ENCODE assay signal across 1 cellular context in the genomic region with DNA sequence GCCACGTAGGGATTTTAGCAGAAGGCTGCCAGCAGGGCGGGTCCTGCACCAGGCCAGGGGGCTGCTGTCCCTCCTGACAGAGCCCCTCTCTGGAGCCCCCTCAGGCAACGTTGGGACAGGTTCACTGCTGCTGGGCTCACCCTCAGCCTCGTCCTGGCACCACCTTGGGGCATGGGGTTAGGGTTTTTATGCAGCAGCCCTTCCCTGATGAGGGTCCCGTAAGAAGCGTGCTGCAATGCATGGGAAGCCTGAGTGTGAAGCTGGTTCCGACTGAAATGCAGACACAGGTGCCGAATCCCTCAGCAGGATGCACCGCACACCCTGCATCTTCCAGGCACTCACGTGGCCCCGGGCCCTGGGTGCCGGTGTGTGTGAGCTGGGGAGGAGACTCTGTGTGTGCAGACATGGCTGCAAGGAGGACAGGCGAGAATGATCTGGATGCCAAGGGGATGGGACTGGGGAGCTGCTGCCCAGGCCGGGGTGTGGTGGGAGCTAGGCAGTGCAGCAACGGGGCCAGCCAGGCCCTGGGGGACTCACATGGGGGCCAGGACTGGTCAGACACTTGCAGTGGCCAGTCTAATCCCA.
TF ChIP-seq lines count a peak whose summit lies in the region.

No MANE protein-coding gene starts in this region.

TF ChIP-seq in HepG2, 621 proteins besides CTCF, POLR2A, EP300 and RAD21 (continues in another document):
- TF ChIP-seq ATF7-NPFF (CRISPR knock-in tag; IDR thresholded peaks at IDR 0.05; ENCODE audit: low read depth) (no peak), ZFP90 (CRISPR knock-in tag; IDR thresholded peaks at IDR 0.05; ENCODE audit: borderline replicate concordance) (no peak), HDAC6 (IDR thresholded peaks at IDR 0.05; ENCODE audit: low read depth, low read length) (no peak), NCOA2 (CRISPR knock-in tag; IDR thresholded peaks at IDR 0.05) (no peak), HINFP (CRISPR knock-in tag; IDR thresholded peaks at IDR 0.05; ENCODE audit: low read depth) (no peak), ATF7 (IDR thresholded peaks at IDR 0.05) (no peak), ATF7 (CRISPR knock-in tag; IDR thresholded peaks at IDR 0.05) (0 out of 2 replicates have a peak, but pooled peaks have one; percentile 64), TBX2 (CRISPR knock-in tag; IDR thresholded peaks at IDR 0.05; ENCODE audit: borderline replicate concordance) (no peak), TP53 (CRISPR knock-in tag; conservative IDR thresholded peaks at IDR 0.05) (no peak), THAP11 (CRISPR knock-in tag; IDR thresholded peaks at IDR 0.05) (no peak), PAX8 (CRISPR knock-in tag; IDR thresholded peaks at IDR 0.05; ENCODE audit: borderline replicate concordance) (no peak), KDM2A (CRISPR knock-in tag; IDR thresholded peaks at IDR 0.05; ENCODE audit: borderline replicate concordance, low read depth) (no peak), ZNF292 (CRISPR knock-in tag; IDR thresholded peaks at IDR 0.05; ENCODE audit: borderline replicate concordance, low read depth) (no peak), ZBTB8A (CRISPR knock-in tag; IDR thresholded peaks at IDR 0.05; ENCODE audit: borderline replicate concordance, low read depth) (no peak), SOX5 (CRISPR knock-in tag; IDR thresholded peaks at IDR 0.05; ENCODE audit: borderline replicate concordance) (no peak), ZNF207 (IDR thresholded peaks at IDR 0.05; ENCODE audit: borderline replicate concordance) (no peak), HMG20B (CRISPR knock-in tag; conservative IDR thresholded peaks at IDR 0.05) (no peak), ZFX (CRISPR knock-in tag; IDR thresholded peaks at IDR 0.05; ENCODE audit: low read depth) (0 out of 2 replicates have a peak, but pooled peaks have one; percentile 6), FIP1L1 (IDR thresholded peaks at IDR 0.05; ENCODE audit: borderline replicate concordance, insufficient read depth, low read depth, low read length) (no peak), RBM22 (optimal IDR thresholded peaks at IDR 0.05; ENCODE audit: low read length) (no peak), ZNF501 (CRISPR knock-in tag; IDR thresholded peaks at IDR 0.05) (no peak), EZH2 (conservative IDR thresholded peaks at IDR 0.05; ENCODE audit: low read depth, low read length) (no peak), SRF (IDR thresholded peaks at IDR 0.05; ENCODE audit: low read depth, low read length) (no peak), NFIB (CRISPR knock-in tag; IDR thresholded peaks at IDR 0.05; ENCODE audit: borderline replicate concordance) (no peak), PAF1 (CRISPR knock-in tag; IDR thresholded peaks at IDR 0.05) (no peak), PITX1 (CRISPR knock-in tag; IDR thresholded peaks at IDR 0.05) (no peak), GPN1 (CRISPR knock-in tag; IDR thresholded peaks at IDR 0.05; ENCODE audit: borderline replicate concordance) (no peak), HNF1A (IDR thresholded peaks at IDR 0.05; ENCODE audit: low read depth) (no peak), HNF1A (CRISPR knock-in tag; IDR thresholded peaks at IDR 0.05; ENCODE audit: borderline replicate concordance) (no peak), NBN (conservative IDR thresholded peaks at IDR 0.05) (no peak), ZNF749 (CRISPR knock-in tag; IDR thresholded peaks at IDR 0.05; ENCODE audit: borderline replicate concordance) (no peak), MXI1 (IDR thresholded peaks at IDR 0.05; ENCODE audit: borderline replicate concordance, low read depth, low read length) (no peak; the same call in 2 of the 3 replicates), SRY (CRISPR knock-in tag; IDR thresholded peaks at IDR 0.05) (0 out of 2 replicates have a peak, but pooled peaks have one; percentile 46), GTF2F1 (IDR thresholded peaks at IDR 0.05; ENCODE audit: low read length) (no peak), TBL1XR1 (IDR thresholded peaks at IDR 0.05; ENCODE audit: borderline replicate concordance, low read length, partially characterized antibody) (no peak), ATF5 (CRISPR knock-in tag; IDR thresholded peaks at IDR 0.05; ENCODE audit: low read depth) (no peak), ZNF382 (CRISPR knock-in tag; IDR thresholded peaks at IDR 0.05; ENCODE audit: borderline replicate concordance) (no peak), ZNF577 (CRISPR knock-in tag; IDR thresholded peaks at IDR 0.05; ENCODE audit: borderline replicate concordance, low read depth) (no peak), ZNF20 (CRISPR knock-in tag; IDR thresholded peaks at IDR 0.05) (no peak), THAP8 (CRISPR knock-in tag; IDR thresholded peaks at IDR 0.05; ENCODE audit: borderline replicate concordance) (no peak), BRD4 (CRISPR knock-in tag; IDR thresholded peaks at IDR 0.05) (no peak), CBFB (CRISPR knock-in tag; IDR thresholded peaks at IDR 0.05) (no peak), MAX (IDR thresholded peaks at IDR 0.05) (0 out of 2 replicates have a peak, but pooled peaks have one; percentile 6), KMT2B (CRISPR knock-in tag; IDR thresholded peaks at IDR 0.05) (no peak), ZNF7 (CRISPR knock-in tag; IDR thresholded peaks at IDR 0.05) (no peak)
- TF ChIP-seq, protein P1, sequence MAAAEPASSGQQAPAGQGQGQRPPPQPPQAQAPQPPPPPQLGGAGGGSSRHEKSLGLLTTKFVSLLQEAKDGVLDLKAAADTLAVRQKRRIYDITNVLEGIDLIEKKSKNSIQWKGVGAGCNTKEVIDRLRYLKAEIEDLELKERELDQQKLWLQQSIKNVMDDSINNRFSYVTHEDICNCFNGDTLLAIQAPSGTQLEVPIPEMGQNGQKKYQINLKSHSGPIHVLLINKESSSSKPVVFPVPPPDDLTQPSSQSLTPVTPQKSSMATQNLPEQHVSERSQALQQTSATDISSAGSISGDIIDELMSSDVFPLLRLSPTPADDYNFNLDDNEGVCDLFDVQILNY (CRISPR knock-in tag; conservative IDR thresholded peaks at IDR 0.05) = no peak
- TF ChIP-seq, protein P2, sequence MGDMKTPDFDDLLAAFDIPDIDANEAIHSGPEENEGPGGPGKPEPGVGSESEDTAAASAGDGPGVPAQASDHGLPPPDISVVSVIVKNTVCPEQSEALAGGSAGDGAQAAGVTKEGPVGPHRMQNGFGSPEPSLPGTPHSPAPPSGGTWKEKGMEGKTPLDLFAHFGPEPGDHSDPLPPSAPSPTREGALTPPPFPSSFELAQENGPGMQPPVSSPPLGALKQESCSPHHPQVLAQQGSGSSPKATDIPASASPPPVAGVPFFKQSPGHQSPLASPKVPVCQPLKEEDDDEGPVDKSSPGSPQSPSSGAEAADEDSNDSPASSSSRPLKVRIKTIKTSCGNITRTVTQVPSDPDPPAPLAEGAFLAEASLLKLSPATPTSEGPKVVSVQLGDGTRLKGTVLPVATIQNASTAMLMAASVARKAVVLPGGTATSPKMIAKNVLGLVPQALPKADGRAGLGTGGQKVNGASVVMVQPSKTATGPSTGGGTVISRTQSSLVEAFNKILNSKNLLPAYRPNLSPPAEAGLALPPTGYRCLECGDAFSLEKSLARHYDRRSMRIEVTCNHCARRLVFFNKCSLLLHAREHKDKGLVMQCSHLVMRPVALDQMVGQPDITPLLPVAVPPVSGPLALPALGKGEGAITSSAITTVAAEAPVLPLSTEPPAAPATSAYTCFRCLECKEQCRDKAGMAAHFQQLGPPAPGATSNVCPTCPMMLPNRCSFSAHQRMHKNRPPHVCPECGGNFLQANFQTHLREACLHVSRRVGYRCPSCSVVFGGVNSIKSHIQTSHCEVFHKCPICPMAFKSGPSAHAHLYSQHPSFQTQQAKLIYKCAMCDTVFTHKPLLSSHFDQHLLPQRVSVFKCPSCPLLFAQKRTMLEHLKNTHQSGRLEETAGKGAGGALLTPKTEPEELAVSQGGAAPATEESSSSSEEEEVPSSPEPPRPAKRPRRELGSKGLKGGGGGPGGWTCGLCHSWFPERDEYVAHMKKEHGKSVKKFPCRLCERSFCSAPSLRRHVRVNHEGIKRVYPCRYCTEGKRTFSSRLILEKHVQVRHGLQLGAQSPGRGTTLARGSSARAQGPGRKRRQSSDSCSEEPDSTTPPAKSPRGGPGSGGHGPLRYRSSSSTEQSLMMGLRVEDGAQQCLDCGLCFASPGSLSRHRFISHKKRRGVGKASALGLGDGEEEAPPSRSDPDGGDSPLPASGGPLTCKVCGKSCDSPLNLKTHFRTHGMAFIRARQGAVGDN (CRISPR knock-in tag; IDR thresholded peaks at IDR 0.05) = peak; percentile 3; the same call in 1 of the 2 replicates
- TF ChIP-seq, protein P3, sequence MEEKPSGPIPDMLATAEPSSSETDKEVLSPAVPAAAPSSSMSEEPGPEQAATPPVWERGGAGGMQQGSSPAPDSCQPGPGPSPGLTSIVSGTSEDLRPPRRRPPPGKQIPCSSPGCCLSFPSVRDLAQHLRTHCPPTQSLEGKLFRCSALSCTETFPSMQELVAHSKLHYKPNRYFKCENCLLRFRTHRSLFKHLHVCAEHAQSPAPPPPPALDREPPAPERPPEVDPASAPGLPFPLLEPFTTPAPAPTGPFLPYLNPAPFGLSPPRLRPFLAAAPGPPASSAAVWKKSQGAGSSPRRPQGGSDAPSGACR (CRISPR knock-in tag; IDR thresholded peaks at IDR 0.05) = no peak
- TF ChIP-seq, protein P4, sequence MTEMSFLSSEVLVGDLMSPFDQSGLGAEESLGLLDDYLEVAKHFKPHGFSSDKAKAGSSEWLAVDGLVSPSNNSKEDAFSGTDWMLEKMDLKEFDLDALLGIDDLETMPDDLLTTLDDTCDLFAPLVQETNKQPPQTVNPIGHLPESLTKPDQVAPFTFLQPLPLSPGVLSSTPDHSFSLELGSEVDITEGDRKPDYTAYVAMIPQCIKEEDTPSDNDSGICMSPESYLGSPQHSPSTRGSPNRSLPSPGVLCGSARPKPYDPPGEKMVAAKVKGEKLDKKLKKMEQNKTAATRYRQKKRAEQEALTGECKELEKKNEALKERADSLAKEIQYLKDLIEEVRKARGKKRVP (CRISPR knock-in tag; IDR thresholded peaks at IDR 0.05) = no peak
- TF ChIP-seq, protein P5, sequence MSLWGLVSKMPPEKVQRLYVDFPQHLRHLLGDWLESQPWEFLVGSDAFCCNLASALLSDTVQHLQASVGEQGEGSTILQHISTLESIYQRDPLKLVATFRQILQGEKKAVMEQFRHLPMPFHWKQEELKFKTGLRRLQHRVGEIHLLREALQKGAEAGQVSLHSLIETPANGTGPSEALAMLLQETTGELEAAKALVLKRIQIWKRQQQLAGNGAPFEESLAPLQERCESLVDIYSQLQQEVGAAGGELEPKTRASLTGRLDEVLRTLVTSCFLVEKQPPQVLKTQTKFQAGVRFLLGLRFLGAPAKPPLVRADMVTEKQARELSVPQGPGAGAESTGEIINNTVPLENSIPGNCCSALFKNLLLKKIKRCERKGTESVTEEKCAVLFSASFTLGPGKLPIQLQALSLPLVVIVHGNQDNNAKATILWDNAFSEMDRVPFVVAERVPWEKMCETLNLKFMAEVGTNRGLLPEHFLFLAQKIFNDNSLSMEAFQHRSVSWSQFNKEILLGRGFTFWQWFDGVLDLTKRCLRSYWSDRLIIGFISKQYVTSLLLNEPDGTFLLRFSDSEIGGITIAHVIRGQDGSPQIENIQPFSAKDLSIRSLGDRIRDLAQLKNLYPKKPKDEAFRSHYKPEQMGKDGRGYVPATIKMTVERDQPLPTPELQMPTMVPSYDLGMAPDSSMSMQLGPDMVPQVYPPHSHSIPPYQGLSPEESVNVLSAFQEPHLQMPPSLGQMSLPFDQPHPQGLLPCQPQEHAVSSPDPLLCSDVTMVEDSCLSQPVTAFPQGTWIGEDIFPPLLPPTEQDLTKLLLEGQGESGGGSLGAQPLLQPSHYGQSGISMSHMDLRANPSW (CRISPR knock-in tag; IDR thresholded peaks at IDR 0.05; ENCODE audit: borderline replicate concordance) = no peak
